1 cellular context compared by ENCODE assay signal in genomic region chr16:12612598-12613101, GRCh38.
A peak's percentile ranks its signal among the peaks of the same experiment; 100 is the strongest.
TF ChIP-seq lines count a peak whose summit lies in the region.

No MANE protein-coding gene starts in this region.

TF ChIP-seq in K562, 482 proteins besides CTCF, POLR2A, EP300 and RAD21 (continued from another document and continues in another):
- TF ChIP-seq CHD7 (IDR thresholded peaks at IDR 0.05; ENCODE audit: low read depth, low read length): no peak
- TF ChIP-seq TEAD1 (CRISPR knock-in tag; IDR thresholded peaks at IDR 0.05): no peak
- no peak for TF ChIP-seq NFYB (IDR thresholded peaks at IDR 0.05; ENCODE audit: extremely low read depth, insufficient read length)
- TF ChIP-seq NR0B1 (IDR thresholded peaks at IDR 0.05; ENCODE audit: partially characterized antibody): no peak
- TF ChIP-seq EWSR1 (IDR thresholded peaks at IDR 0.05; ENCODE audit: borderline replicate concordance, low read depth, partially characterized antibody): no peak
- no peak for TF ChIP-seq STAT5A (IDR thresholded peaks at IDR 0.05; ENCODE audit: borderline replicate concordance, low read length)
- peak; percentile 86 for TF ChIP-seq TCF3 (CRISPR knock-in tag; IDR thresholded peaks at IDR 0.05)
- no peak for TF ChIP-seq TRIM28 (IDR thresholded peaks at IDR 0.05)
- TF ChIP-seq HNRNPLL (IDR thresholded peaks at IDR 0.05; ENCODE audit: low read depth, low read length, poor library complexity, severe bottlenecking): no peak
- no peak for TF ChIP-seq SMC3 (conservative IDR thresholded peaks at IDR 0.05; ENCODE audit: insufficient read depth, low read depth, low read length)
- TF ChIP-seq SIX5 (IDR thresholded peaks at IDR 0.05; ENCODE audit: borderline replicate concordance in 1 of 2, insufficient read depth in 1 of 2, low read depth in 1 of 2, low read length in 2 of 2): no peak
- TF ChIP-seq RCOR1 (IDR thresholded peaks at IDR 0.05; ENCODE audit: borderline replicate concordance in 1 of 2, low read depth in 2 of 2, low read length in 2 of 2): peak in 1 of 2 experiments; percentile 68; a peak in 1 of 4 replicates
- no peak for TF ChIP-seq PRPF4 (IDR thresholded peaks at IDR 0.05; ENCODE audit: insufficient read depth, low read depth, low read length, poor library complexity, severe bottlenecking)
- no peak for TF ChIP-seq ZC3H8 (IDR thresholded peaks at IDR 0.05)
- TF ChIP-seq ELF1 (tag; IDR thresholded peaks at IDR 0.05): peak; percentile 49; the same call in 1 of the 2 replicates
- TF ChIP-seq STAT5B (CRISPR knock-in tag; IDR thresholded peaks at IDR 0.05): no peak
- no peak for TF ChIP-seq XRCC3 (IDR thresholded peaks at IDR 0.05)
- no peak for TF ChIP-seq PYGO2 (tag; IDR thresholded peaks at IDR 0.05)
- TF ChIP-seq FOXP4 (CRISPR knock-in tag; IDR thresholded peaks at IDR 0.05; ENCODE audit: borderline replicate concordance): no peak
- no peak for TF ChIP-seq HNRNPK (IDR thresholded peaks at IDR 0.05; ENCODE audit: low read depth, low read length, poor library complexity, severe bottlenecking)
- no peak for TF ChIP-seq ZFP1 (CRISPR knock-in tag; IDR thresholded peaks at IDR 0.05)
- TF ChIP-seq SMAD4 (CRISPR knock-in tag; conservative IDR thresholded peaks at IDR 0.05): no peak
- TF ChIP-seq BRF1 (IDR thresholded peaks at IDR 0.05; ENCODE audit: borderline replicate concordance, extremely low read depth, insufficient read length): no peak
- TF ChIP-seq KDM2B (CRISPR knock-in tag; IDR thresholded peaks at IDR 0.05): no peak
- no peak for TF ChIP-seq TAF15 (IDR thresholded peaks at IDR 0.05; ENCODE audit: low read depth, low read length)
- 0 out of 2 replicates have a peak, but pooled peaks have one; percentile 55 for TF ChIP-seq FOXJ2 (tag; IDR thresholded peaks at IDR 0.05)
- no peak for TF ChIP-seq ZNF277 (CRISPR knock-in tag; IDR thresholded peaks at IDR 0.05; ENCODE audit: borderline replicate concordance)
- no peak for TF ChIP-seq SREBF1 (IDR thresholded peaks at IDR 0.05; ENCODE audit: borderline replicate concordance, low read depth, low read length)
- no peak for TF ChIP-seq ZNF589 (CRISPR knock-in tag; IDR thresholded peaks at IDR 0.05; ENCODE audit: low read depth)
- peak; percentile 86; the same call in 1 of the 2 replicates for TF ChIP-seq ZNF175 (CRISPR knock-in tag; IDR thresholded peaks at IDR 0.05; ENCODE audit: low read depth)
- peak; percentile 90 for TF ChIP-seq SMARCA4 (IDR thresholded peaks at IDR 0.05)
- TF ChIP-seq ZNF561 (CRISPR knock-in tag; conservative IDR thresholded peaks at IDR 0.05): no peak
- TF ChIP-seq ZBTB12 (CRISPR knock-in tag; IDR thresholded peaks at IDR 0.05): no peak
- TF ChIP-seq THAP7 (CRISPR knock-in tag; IDR thresholded peaks at IDR 0.05): no peak
- no peak for TF ChIP-seq HNRNPL (IDR thresholded peaks at IDR 0.05; ENCODE audit: low read depth, low read length)
- no peak for TF ChIP-seq DDX20 (tag; IDR thresholded peaks at IDR 0.05; ENCODE audit: low read depth)
- no peak for TF ChIP-seq ZNF224 (CRISPR knock-in tag; IDR thresholded peaks at IDR 0.05)
- TF ChIP-seq SUPT5H (IDR thresholded peaks at IDR 0.05): no peak
- TF ChIP-seq TCF7L2 (IDR thresholded peaks at IDR 0.05; ENCODE audit: low read depth, low read length): no peak
- TF ChIP-seq PHF8 (IDR thresholded peaks at IDR 0.05; ENCODE audit: borderline replicate concordance, low read length): no peak; the same call in 1 of the 2 replicates
- no peak for TF ChIP-seq ZNF280A (IDR thresholded peaks at IDR 0.05; ENCODE audit: low read depth, partially characterized antibody)
- TF ChIP-seq RBM17 (IDR thresholded peaks at IDR 0.05; ENCODE audit: borderline replicate concordance, low read depth, low read length): no peak
